15 cellular contexts compared by ENCODE assay signal in genomic region chr5:30849801-30850370, GRCh38.
DNase-seq lines count a peak whose midpoint lies in the region; ATAC-seq, FAIRE-seq and TF ChIP-seq lines count a peak whose summit lies in the region.
"Had no signal": no experiment of that assay in that cellular context is flagged by ENCODE, and none has a peak within 500 bp of the region (broad histone marks: within the 10 kb centered on the region; RNA-seq: fewer than 3 reads in every experiment).

No MANE protein-coding gene starts in this region.

- peaks cover 15% of the 10 kb centered on the region for H3K4me1 ChIP-seq in BLaER1
- H3K4me1 ChIP-seq in Loucy (ENCODE audit: insufficient read depth, low read length, poor library complexity, severe bottlenecking) = peaks cover 4% of the 10 kb centered on the region
- no peaks in the 10 kb centered on the region for H3K4me1 ChIP-seq in GM12878 (ENCODE audit: control insufficient read depth, insufficient read depth, low read length)
- H3K4me1 ChIP-seq in mesenchymal stem cell (ENCODE audit: control insufficient read depth, insufficient read depth, low read depth, low read length) = peaks cover 3% of the 10 kb centered on the region
- H3K4me1 ChIP-seq: esophagus squamous epithelium had no signal

- TF ChIP-seq EP300 in GM12878 (IDR thresholded peaks at IDR 0.05; ENCODE audit: borderline replicate concordance in 1 of 2, control insufficient read depth in 1 of 2, low read depth in 2 of 2, low read length in 2 of 2) = no peak

- H3K18ac ChIP-seq in mesenchymal stem cell (ENCODE audit: low read depth in 1 of 2, low read length in 2 of 2) = no peak overlapping the region

- H3K14ac ChIP-seq in mesenchymal stem cell (ENCODE audit: low read length in 2 of 2) = no peak overlapping the region

- no peaks in the 10 kb centered on the region for H3F3A ChIP-seq in Loucy (ENCODE audit: low read depth)

- H3K79me2 ChIP-seq in Loucy (ENCODE audit: insufficient read depth, low read length) (no peaks in the 10 kb centered on the region), GM12878 (ENCODE audit: control insufficient read depth, insufficient read depth, low read length) (no peaks in the 10 kb centered on the region)

- WGBS in GM12878 (ENCODE audit: insufficient coverage, insufficient replicate concordance, low lambda C conversion rate, missing lambda C conversion rate) = 17% methylated on average over 5 of the region's 5 CpGs
- 58% methylated on average over 5 of the region's 5 CpGs for WGBS in mesenchymal stem cell

- TF ChIP-seq POLR2A in GM12878 (IDR thresholded peaks at IDR 0.05; ENCODE audit: low read depth, low read length) = no peak
- TF ChIP-seq POLR2A in erythroblast (IDR thresholded peaks at IDR 0.05; ENCODE audit: low read length) = no peak

- TF ChIP-seq CTCF in Loucy (conservative IDR thresholded peaks at IDR 0.05; ENCODE audit: low read length) = no peak
- TF ChIP-seq CTCF in GM12878 (IDR thresholded peaks at IDR 0.05 in 2 of 3, conservative IDR thresholded peaks at IDR 0.05 in 1 of 3; ENCODE audit: control insufficient read depth in 2 of 3, extremely low read depth in 1 of 3, insufficient read depth in 1 of 3, low read depth in 3 of 3, low read length in 3 of 3) = no peak
- no peak for TF ChIP-seq CTCF in endothelial cell (IDR thresholded peaks at IDR 0.05; ENCODE audit: unreplicated experiment)

- H3K9me3 ChIP-seq in BLaER1 (no peaks in the 10 kb centered on the region), Loucy (ENCODE audit: insufficient read depth, low read depth, low read length) (no peaks in the 10 kb centered on the region), GM12878 (replicated peaks; ENCODE audit: control insufficient read depth, insufficient read depth, low read length) (no peaks in the 10 kb centered on the region), mesenchymal stem cell (ENCODE audit: control insufficient read depth, low read length) (no peaks in the 10 kb centered on the region)
- H3K9me3 ChIP-seq: esophagus squamous epithelium had no signal

- H3K4me2 ChIP-seq in BLaER1 (peak overlapping the region; percentile 38), Loucy (ENCODE audit: low read depth, low read length, poor library complexity, severe bottlenecking) (no peak overlapping the region), GM12878 (ENCODE audit: control insufficient read depth, insufficient read depth) (no peak overlapping the region), mesenchymal stem cell (ENCODE audit: low read length, poor library complexity, severe bottlenecking) (no peak overlapping the region)

- no peak overlapping the region for H3K4me3 ChIP-seq in BLaER1
- no peak overlapping the region for H3K4me3 ChIP-seq in Loucy (ENCODE audit: low read length, poor library complexity, severe bottlenecking)
- H3K4me3 ChIP-seq in GM12878 = no peak overlapping the region
- H3K4me3 ChIP-seq in mesenchymal stem cell (ENCODE audit: insufficient read depth in 1 of 2, low read depth in 1 of 2, low read length in 2 of 2) = no peak overlapping the region
- H3K4me3 ChIP-seq: esophagus squamous epithelium had no signal

- no peak overlapping the region for H3K4ac ChIP-seq in mesenchymal stem cell (ENCODE audit: low read depth in 1 of 2, low read length in 2 of 2)

- no peak overlapping the region for H3K9ac ChIP-seq in BLaER1
- H3K9ac ChIP-seq in Loucy (ENCODE audit: low read depth, low read length, poor library complexity, severe bottlenecking) = no peak overlapping the region
- H3K9ac ChIP-seq in GM12878 (ENCODE audit: control insufficient read depth, insufficient read depth, low read length) = no peak overlapping the region
- no peak overlapping the region for H3K9ac ChIP-seq in mesenchymal stem cell (ENCODE audit: low read length)

- no peak overlapping the region for H3K4me3 Mint-ChIP-seq in endothelial cell (ENCODE audit: unreplicated experiment)
- H3K4me3 Mint-ChIP-seq: activated T-helper 17 cell treated with anti-CD3 and anti-CD28 coated beads, Interleukin-2, amount 50 U/mL, for 72 hours had no signal

- no peak for FAIRE-seq in GM12878 (lab: Jason Lieb, UNC)

- CTCF ChIA-PET in GM12878 (lab: Yijun Ruan, JAX) = interaction anchor here (1.0 kb wide), 1 partner anchor 61 kb away, joined by 4 read pairs; no protein-coding TSS in a partner anchor

- no peak overlapping the region for H3K27ac Mint-ChIP-seq in endothelial cell (ENCODE audit: unreplicated experiment)
- H3K27ac Mint-ChIP-seq: activated T-helper 17 cell treated with anti-CD3 and anti-CD28 coated beads, Interleukin-2, amount 50 U/mL, for 72 hours had no signal

- H4K20me1 ChIP-seq in BLaER1 = no peaks in the 10 kb centered on the region
- H4K20me1 ChIP-seq in Loucy (ENCODE audit: insufficient read depth, low read length, poor library complexity, severe bottlenecking) = no peaks in the 10 kb centered on the region
- H4K20me1 ChIP-seq in GM12878 (ENCODE audit: control insufficient read depth, insufficient read depth) = no peaks in the 10 kb centered on the region

- no peaks in the 10 kb centered on the region for H3K36me3 ChIP-seq in BLaER1
- no peaks in the 10 kb centered on the region for H3K36me3 ChIP-seq in Loucy (ENCODE audit: insufficient read depth, low read length)
- no peaks in the 10 kb centered on the region for H3K36me3 ChIP-seq in GM12878 (ENCODE audit: control insufficient read depth in 2 of 2, insufficient read depth in 2 of 2, low read length in 1 of 2)
- H3K36me3 ChIP-seq in mesenchymal stem cell (ENCODE audit: control insufficient read depth in 1 of 2, insufficient read depth in 2 of 2, low read depth in 1 of 2, low read length in 2 of 2) = no peaks in the 10 kb centered on the region
- H3K36me3 ChIP-seq: esophagus squamous epithelium had no signal

- intact Hi-C loops in GM12878 (cut with micrococcal nuclease; ENCODE audit: unreplicated experiment) = no loop called here

- no peak overlapping the region for H2BK12ac ChIP-seq in mesenchymal stem cell (ENCODE audit: low read length in 2 of 2)

- no peak overlapping the region for H2BK15ac ChIP-seq in mesenchymal stem cell (ENCODE audit: low read depth, poor library complexity, severe bottlenecking)

- no peaks in the 10 kb centered on the region for H3K4me1 Mint-ChIP-seq in endothelial cell (ENCODE audit: unreplicated experiment)
- H3K4me1 Mint-ChIP-seq: activated T-helper 17 cell treated with anti-CD3 and anti-CD28 coated beads, Interleukin-2, amount 50 U/mL, for 72 hours had no signal

- TF ChIP-seq RAD21 in GM12878 (IDR thresholded peaks at IDR 0.05; ENCODE audit: insufficient read depth, low read depth, low read length) = no peak

- no peak for DNase-seq in GM12878 (ENCODE audit: low read depth, low spot score)
- DNase-seq in mesenchymal stem cell = peak; percentile 34
- DNase-seq in endothelial cell (ENCODE audit: low spot score) = no peak
- no peak for DNase-seq in HPDE6-E6E7 (ENCODE audit: extremely low spot score)
- DNase-seq in erythroblast (lab: John Stamatoyannopoulos, UW) = no peak
- DNase-seq: activated CD4-positive, alpha-beta T cell treated with anti-CD3 and anti-CD28 coated beads, Interleukin-2, amount 50 U/mL, for 1 hour; AML-193; DND-41; esophagus squamous epithelium; GOT3; stimulated activated naive CD8-positive, alpha-beta T cell treated with anti-CD3 and anti-CD28 coated beads, Interleukin-15, Interleukin-2, amounts not matched to agents 100 U/mL and 50 U/mL, for 24 hours had no signal

- no peak overlapping the region for H2BK5ac ChIP-seq in mesenchymal stem cell (ENCODE audit: low read depth, low read length, poor library complexity, severe bottlenecking)

- no peak overlapping the region for H2BK120ac ChIP-seq in mesenchymal stem cell (ENCODE audit: low read depth, low read length)

- H3K27me3 ChIP-seq in BLaER1 (no peaks in the 10 kb centered on the region), Loucy (ENCODE audit: insufficient read depth, low read length, poor library complexity, severe bottlenecking) (no peaks in the 10 kb centered on the region), GM12878 (replicated peaks in 1 of 2; ENCODE audit: control insufficient read depth in 2 of 2, insufficient read depth in 2 of 2, low read length in 1 of 2) (no peaks in the 10 kb centered on the region), mesenchymal stem cell (ENCODE audit: control insufficient read depth in 1 of 2, insufficient read depth in 1 of 2, low read length in 2 of 2) (no peaks in the 10 kb centered on the region)
- H3K27me3 ChIP-seq: esophagus squamous epithelium had no signal

- H3K27me3 Mint-ChIP-seq in endothelial cell (ENCODE audit: unreplicated experiment) = no peaks in the 10 kb centered on the region
- H3K27me3 Mint-ChIP-seq: activated T-helper 17 cell treated with anti-CD3 and anti-CD28 coated beads, Interleukin-2, amount 50 U/mL, for 72 hours had no signal

- no TSS peak for BruUV-seq in GM12878 (replicated peaks; lab: Mats Ljungman, UMichigan)

- POLR2A ChIA-PET in GM12878 (lab: Charles Lee) = no interaction called here

- no peak overlapping the region for H4K8ac ChIP-seq in mesenchymal stem cell (ENCODE audit: low read length)

- no peaks in the 10 kb centered on the region for H3K9me3 Mint-ChIP-seq in endothelial cell (ENCODE audit: unreplicated experiment)
- H3K9me3 Mint-ChIP-seq: activated T-helper 17 cell treated with anti-CD3 and anti-CD28 coated beads, Interleukin-2, amount 50 U/mL, for 72 hours had no signal

- H3K9me2 ChIP-seq in Loucy (replicated peaks; ENCODE audit: low read depth, low read length) = no peaks in the 10 kb centered on the region

- SMC1A ChIA-PET in GM12878 (lab: Charles Lee; ENCODE audit: uncharacterized antibody, unreplicated experiment) = interaction anchor here (0.9 to 3.1 kb wide), 2 partner anchors 9 kb away, joined by 5 to 15 read pairs; no protein-coding TSS in a partner anchor

- no peak overlapping the region for H3K27ac ChIP-seq in BLaER1
- no peak overlapping the region for H3K27ac ChIP-seq in GM12878 (ENCODE audit: control insufficient read depth, insufficient read depth)
- peak overlapping the region; percentile 98 for H3K27ac ChIP-seq in mesenchymal stem cell (ENCODE audit: low read length, poor library complexity, severe bottlenecking)
- H3K27ac ChIP-seq: esophagus squamous epithelium had no signal

- H3K36me3 Mint-ChIP-seq in endothelial cell (ENCODE audit: low read depth, unreplicated experiment) = no peaks in the 10 kb centered on the region

- no peak overlapping the region for H3K23ac ChIP-seq in mesenchymal stem cell (ENCODE audit: low read length in 2 of 2)

- H2AK5ac ChIP-seq in mesenchymal stem cell (ENCODE audit: low read length, severe bottlenecking) = no peak overlapping the region

- peak; percentile 84 for ATAC-seq in GM12878
- ATAC-seq in GM18520 (IDR thresholded peaks at IDR 0.05; ENCODE audit: unreplicated experiment) = no peak
- ATAC-seq: activated T-helper 17 cell treated with anti-CD3 and anti-CD28 coated beads, Interleukin-2, amount 50 U/mL, for 72 hours; stimulated activated naive CD8-positive, alpha-beta T cell treated with anti-CD3 and anti-CD28 coated beads, Interleukin-15, Interleukin-2, amounts not matched to agents 100 U/mL and 50 U/mL, for 24 hours had no signal

- peak overlapping the region; percentile 74; the same call in 1 of the 2 replicates for H2AFZ ChIP-seq in Loucy (ENCODE audit: low read length)
- H2AFZ ChIP-seq in GM12878 (ENCODE audit: control insufficient read depth, low read depth, low read length) = no peak overlapping the region
- H2AFZ ChIP-seq in mesenchymal stem cell (ENCODE audit: low read depth, low read length) = no peak overlapping the region

- RAD21 ChIA-PET in GM12878 (lab: Charles Lee; ENCODE audit: unreplicated experiment) = interaction anchor here (1.3 kb wide), 1 partner anchor 9 kb away, joined by 7 read pairs; no protein-coding TSS in a partner anchor

- in situ Hi-C loops in GM12878 (cut with MboI) = no loop called here

- no peak overlapping the region for H4K91ac ChIP-seq in mesenchymal stem cell (ENCODE audit: low read length)

- peaks cover 2% of the 10 kb centered on the region for H3K79me1 ChIP-seq in mesenchymal stem cell (replicated peaks; ENCODE audit: low read length, poor library complexity, severe bottlenecking)
